ENCODE assay signal across 8 cellular contexts in genomic region chr7:74453321-74454011, GRCh38. TPM values are rescaled to one million over a fixed set of nuclear protein-coding genes. Genes with fewer than 3 reads are reported as not detected.
DNase-seq lines count a peak whose midpoint lies in the region; ATAC-seq and TF ChIP-seq lines count a peak whose summit lies in the region.

A gene with protein sequence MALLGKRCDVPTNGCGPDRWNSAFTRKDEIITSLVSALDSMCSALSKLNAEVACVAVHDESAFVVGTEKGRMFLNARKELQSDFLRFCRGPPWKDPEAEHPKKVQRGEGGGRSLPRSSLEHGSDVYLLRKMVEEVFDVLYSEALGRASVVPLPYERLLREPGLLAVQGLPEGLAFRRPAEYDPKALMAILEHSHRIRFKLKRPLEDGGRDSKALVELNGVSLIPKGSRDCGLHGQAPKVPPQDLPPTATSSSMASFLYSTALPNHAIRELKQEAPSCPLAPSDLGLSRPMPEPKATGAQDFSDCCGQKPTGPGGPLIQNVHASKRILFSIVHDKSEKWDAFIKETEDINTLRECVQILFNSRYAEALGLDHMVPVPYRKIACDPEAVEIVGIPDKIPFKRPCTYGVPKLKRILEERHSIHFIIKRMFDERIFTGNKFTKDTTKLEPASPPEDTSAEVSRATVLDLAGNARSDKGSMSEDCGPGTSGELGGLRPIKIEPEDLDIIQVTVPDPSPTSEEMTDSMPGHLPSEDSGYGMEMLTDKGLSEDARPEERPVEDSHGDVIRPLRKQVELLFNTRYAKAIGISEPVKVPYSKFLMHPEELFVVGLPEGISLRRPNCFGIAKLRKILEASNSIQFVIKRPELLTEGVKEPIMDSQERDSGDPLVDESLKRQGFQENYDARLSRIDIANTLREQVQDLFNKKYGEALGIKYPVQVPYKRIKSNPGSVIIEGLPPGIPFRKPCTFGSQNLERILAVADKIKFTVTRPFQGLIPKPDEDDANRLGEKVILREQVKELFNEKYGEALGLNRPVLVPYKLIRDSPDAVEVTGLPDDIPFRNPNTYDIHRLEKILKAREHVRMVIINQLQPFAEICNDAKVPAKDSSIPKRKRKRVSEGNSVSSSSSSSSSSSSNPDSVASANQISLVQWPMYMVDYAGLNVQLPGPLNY (plus strand): TSS chr7:74453906. CDS start chr7:74508081, 54,175 bp downstream.

- TF ChIP-seq POLR2A in right lobe of liver (IDR thresholded peaks at IDR 0.05) = no peak

- H3K4me1 Mint-ChIP-seq in activated CD8-positive, alpha-beta T cell treated with anti-CD3 and anti-CD28 coated beads for 36 hours (ENCODE audit: low read depth) = peaks cover 10% of the 10 kb centered on the region

- 3% methylated on average over 13 of the region's 62 CpGs for WGBS in right lobe of liver (ENCODE audit: insufficient coverage, low coverage, low lambda C conversion rate, missing lambda C conversion rate)

- peaks cover 12% of the 10 kb centered on the region for H3K27me3 Mint-ChIP-seq in activated CD8-positive, alpha-beta T cell treated with anti-CD3 and anti-CD28 coated beads for 36 hours

- peak within 1 kb of the TSS; percentile 85 for H3K27ac Mint-ChIP-seq in activated CD8-positive, alpha-beta T cell treated with anti-CD3 and anti-CD28 coated beads for 36 hours

- peak; percentile 15 for ATAC-seq in activated CD8-positive, alpha-beta T cell treated with anti-CD3 and anti-CD28 coated beads for 36 hours
- ATAC-seq in right lobe of liver (peak; percentile 73 to 80 (median 80)), GM19455 (IDR thresholded peaks at IDR 0.05; ENCODE audit: unreplicated experiment) (no peak)

- no peaks in the 10 kb centered on the region for H3K9me3 Mint-ChIP-seq in activated CD8-positive, alpha-beta T cell treated with anti-CD3 and anti-CD28 coated beads for 36 hours

- POLR2A ChIA-PET in BJ (lab: Charles Lee) = no interaction called here
- POLR2A ChIA-PET in HEK293T (lab: Yijun Ruan, JAX) = no interaction called here
- POLR2A ChIA-PET in activated CD8-positive, alpha-beta T cell treated with anti-CD3 and anti-CD28 coated beads for 36 hours (lab: Charles Lee) = no interaction called here

- TF ChIP-seq CTCF in BJ (IDR thresholded peaks at IDR 0.05; ENCODE audit: insufficient read depth, low read depth, low read length) (no peak), right lobe of liver (IDR thresholded peaks at IDR 0.05) (no peak)
- no peak for TF ChIP-seq CTCF in activated CD8-positive, alpha-beta T cell treated with anti-CD3 and anti-CD28 coated beads for 36 hours (IDR thresholded peaks at IDR 0.05)

- peak within 1 kb of the TSS in 2 of 3 donors; percentile 55 to 62 for H3K27ac ChIP-seq in right lobe of liver

- H3K36me3 ChIP-seq in BJ (ENCODE audit: control insufficient read depth, insufficient read depth, low read length) (no peaks in the 10 kb centered on the region), right lobe of liver (no peaks in the 10 kb centered on the region)

- CTCF ChIA-PET in BJ (lab: Yijun Ruan, JAX) = interaction anchor here (1.0 to 1.3 kb wide), 2 partner anchors 18 to 36 kb away, joined by 3 read pairs; no protein-coding TSS in a partner anchor
- CTCF ChIA-PET in HEK293T (lab: Yijun Ruan, JAX) = interaction anchor here (0.6 kb wide), 1 partner anchor 241 kb away, joined by 4 read pairs; no protein-coding TSS in a partner anchor
- CTCF ChIA-PET in activated CD8-positive, alpha-beta T cell treated with anti-CD3 and anti-CD28 coated beads for 36 hours (lab: Charles Lee) = no interaction called here

- peaks cover 0 to 12% (median 4%) of the 10 kb centered on the region in 4 donors for H3K4me1 ChIP-seq in right lobe of liver

- H3K4me3 Mint-ChIP-seq in activated CD8-positive, alpha-beta T cell treated with anti-CD3 and anti-CD28 coated beads for 36 hours = peak within 1 kb of the TSS; percentile 58

- no peaks in the 10 kb centered on the region for H3K9me3 ChIP-seq in right lobe of liver

- no peak for DNase-seq in BJ (ENCODE audit: low read depth)
- peak; percentile 87 for DNase-seq in HEK293T (ENCODE audit: extremely low spot score)
- DNase-seq in NCI-H526 treated with DMSO at 0.1 percent for 48 hours (lab: John Stamatoyannopoulos, UW) = peak; percentile 54
- peak; percentile 64 for DNase-seq in activated CD8-positive, alpha-beta T cell treated with anti-CD3 and anti-CD28 coated beads for 36 hours
- DNase-seq in effector CD4-positive, alpha-beta T cell = peak; percentile 41
- DNase-seq in right lobe of liver = peak; percentile 68 to 76 (median 74)
- peak; percentile 52 for DNase-seq in stimulated activated CD4-positive, alpha-beta T cell treated with anti-CD3 and anti-CD28 coated beads, Interleukin-4, amount 100 ng/mL, for 1 hour

- intact Hi-C loops in activated CD8-positive, alpha-beta T cell treated with anti-CD3 and anti-CD28 coated beads for 36 hours (cut with micrococcal nuclease) = loop anchor here (10.0 kb wide), 1 partner anchor 91 kb away; no protein-coding TSS in a partner anchor
- intact Hi-C loops in right lobe of liver (cut with DNase I) = no loop called here

- H3K27me3 ChIP-seq in BJ (ENCODE audit: control insufficient read depth, insufficient read depth, low read length) = no peaks in the 10 kb centered on the region
- no peaks in the 10 kb centered on the region for H3K27me3 ChIP-seq in right lobe of liver

- peak within 1 kb of the TSS; percentile 77 for H3K4me3 ChIP-seq in BJ (ENCODE audit: low read depth, low read length)
- H3K4me3 ChIP-seq in right lobe of liver = peak within 1 kb of the TSS; percentile 60 to 64 (median 63)

- no peaks in the 10 kb centered on the region for H3K36me3 Mint-ChIP-seq in activated CD8-positive, alpha-beta T cell treated with anti-CD3 and anti-CD28 coated beads for 36 hours (ENCODE audit: low read depth)

TF ChIP-seq in HEK293T, 16 proteins besides CTCF, POLR2A, EP300 and RAD21:
- TF ChIP-seq ZNF384 (IDR thresholded peaks at IDR 0.05) (no peak), ARNT (IDR thresholded peaks at IDR 0.05) (no peak)

RNA-seq across cellular contexts. Expression of the gene that starts here (rescaled TPM):
- polyA plus RNA-seq in BJ (2011; rRNA removed) = 23.8 and 29.0 TPM in 2 replicates
- 19.3 and 24.8 TPM in 2 replicates for polyA minus RNA-seq in BJ (2011; rRNA and poly(A)+ RNA removed)
- total RNA-seq in activated CD8-positive, alpha-beta T cell treated with anti-CD3 and anti-CD28 coated beads for 36 hours = 1 to 10 TPM; 1.2 to 1.4 TPM
- total RNA-seq in right lobe of liver = 1 to 10 TPM; 1.9 to 9.8 (median 6.5) TPM
